In the genomic region with DNA sequence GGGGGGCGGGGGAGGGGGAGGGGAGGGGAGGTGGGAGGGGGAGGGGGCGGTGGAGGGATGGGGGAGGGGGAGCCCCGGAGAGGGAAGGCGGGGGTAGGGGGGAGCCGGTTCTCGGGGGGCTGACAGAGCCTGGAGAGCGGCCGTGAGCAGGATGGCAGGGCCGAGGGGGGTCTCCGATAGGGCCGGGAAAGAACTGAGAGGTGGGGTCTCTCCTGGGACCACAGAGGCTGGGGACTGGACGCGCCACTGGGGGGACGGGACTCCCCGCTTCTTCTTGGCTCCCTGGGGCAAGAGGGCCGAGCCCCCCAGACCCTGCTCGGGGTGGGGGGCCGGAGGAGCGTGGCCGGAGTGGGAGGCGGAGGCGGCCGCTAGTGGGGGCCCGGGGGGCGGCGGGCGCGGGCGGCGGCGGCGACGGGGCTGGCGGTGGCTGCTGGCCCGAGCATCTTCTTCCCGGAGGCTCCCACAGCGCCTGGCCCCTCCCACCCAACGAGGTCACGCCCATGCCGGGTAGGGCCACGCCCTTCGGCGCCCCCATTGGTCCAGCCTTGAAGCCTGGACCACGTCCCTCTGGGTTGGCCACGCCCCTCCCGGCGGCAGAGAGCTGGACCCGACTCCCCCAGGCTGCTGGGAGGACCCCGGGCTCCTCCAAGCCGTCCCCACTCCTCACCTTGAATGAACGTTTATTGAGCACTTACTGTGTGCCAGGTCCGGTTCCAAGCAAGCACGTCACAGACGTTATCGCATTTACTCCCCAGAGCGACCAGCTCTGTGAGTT, we compare ENCODE assay signal across 8 cellular contexts. TPM values are rescaled to one million over a fixed set of nuclear protein-coding genes. Genes with fewer than 3 reads are reported as not detected.
DNase-seq lines count a peak whose midpoint lies in the region; ATAC-seq, FAIRE-seq and TF ChIP-seq lines count a peak whose summit lies in the region.

A gene with protein sequence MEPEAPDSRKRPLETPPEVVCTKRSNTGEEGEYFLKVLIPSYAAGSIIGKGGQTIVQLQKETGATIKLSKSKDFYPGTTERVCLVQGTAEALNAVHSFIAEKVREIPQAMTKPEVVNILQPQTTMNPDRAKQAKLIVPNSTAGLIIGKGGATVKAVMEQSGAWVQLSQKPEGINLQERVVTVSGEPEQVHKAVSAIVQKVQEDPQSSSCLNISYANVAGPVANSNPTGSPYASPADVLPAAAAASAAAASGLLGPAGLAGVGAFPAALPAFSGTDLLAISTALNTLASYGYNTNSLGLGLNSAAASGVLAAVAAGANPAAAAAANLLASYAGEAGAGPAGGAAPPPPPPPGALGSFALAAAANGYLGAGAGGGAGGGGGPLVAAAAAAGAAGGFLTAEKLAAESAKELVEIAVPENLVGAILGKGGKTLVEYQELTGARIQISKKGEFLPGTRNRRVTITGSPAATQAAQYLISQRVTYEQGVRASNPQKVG (minus strand): TSS at position 302 of the 775 bp plus-strand sequence. CDS start 514 bp downstream, outside the sequence.

- DNase-seq in COLO829 (ENCODE audit: low spot score) (peak; percentile 89), M059J (ENCODE audit: low read depth) (peak; percentile 67), dermis microvascular lymphatic vessel endothelial cell (ENCODE audit: low read depth in 2 of 2) (peak; percentile 82 to 91), right lobe of liver (peak; percentile 65 to 83 (median 76)), RCC 7860 (ENCODE audit: low spot score) (no peak)
- DNase-seq in stimulated activated CD8-positive, alpha-beta memory T cell treated with anti-CD3 and anti-CD28 coated beads, Interleukin-4, amount 100 ng/mL, for 24 hours (ENCODE audit: low read depth), result peak; percentile 24

- H3K27ac ChIP-seq in right lobe of liver, result peak within 1 kb of the TSS in 2 of 3 donors; percentile 10 to 65

- WGBS in right lobe of liver (ENCODE audit: insufficient coverage, low coverage, low lambda C conversion rate, missing lambda C conversion rate), result 9% methylated on average over 9 of the region's 56 CpGs

- FAIRE-seq in RCC 7860 (lab: Jason Lieb, UNC), result no peak

- H3K27me3 ChIP-seq in right lobe of liver, result peaks cover 4 to 5% of the 10 kb centered on the region in 2 donors

- H3K36me3 ChIP-seq in right lobe of liver, result no peaks in the 10 kb centered on the region

- TF ChIP-seq CTCF in right lobe of liver (IDR thresholded peaks at IDR 0.05), result no peak

- ATAC-seq in SK-N-SH treated with all-trans-retinoic acid at 6 μM for 48 hours, result peak; percentile 99
- peak; percentile 73 to 83 (median 82) for ATAC-seq in right lobe of liver
- no peak for ATAC-seq in activated CD4-positive, CD25-positive, alpha-beta regulatory T cell treated with anti-CD3 and anti-CD28 coated beads, Interleukin-2, amount 50 U/mL, for 24 hours

- peak within 1 kb of the TSS; percentile 4 to 24 (median 7) for H3K4me3 ChIP-seq in right lobe of liver

- H3K4me1 ChIP-seq in right lobe of liver, result no peaks in the 10 kb centered on the region

- H3K9me3 ChIP-seq in right lobe of liver, result no peaks in the 10 kb centered on the region

- intact Hi-C loops in right lobe of liver (cut with DNase I), result no loop called here

- TF ChIP-seq POLR2A in right lobe of liver (IDR thresholded peaks at IDR 0.05), result no peak

TF ChIP-seq in SK-N-SH treated with all-trans-retinoic acid at 6 μM for 48 hours, 23 proteins besides CTCF, POLR2A, EP300 and RAD21 (continues in another document):
- TF ChIP-seq ARNTL (CRISPR knock-in tag; IDR thresholded peaks at IDR 0.05; ENCODE audit: borderline replicate concordance, low read depth) (no peak), ZNF565 (CRISPR knock-in tag; conservative IDR thresholded peaks at IDR 0.05; ENCODE audit: low read depth) (no peak), ESRRG (CRISPR knock-in tag; IDR thresholded peaks at IDR 0.05) (no peak), GLIS3 (CRISPR knock-in tag; IDR thresholded peaks at IDR 0.05) (no peak), RARB (CRISPR knock-in tag; IDR thresholded peaks at IDR 0.05) (no peak), ISL1 (CRISPR knock-in tag; IDR thresholded peaks at IDR 0.05) (no peak), TCF4 (CRISPR knock-in tag; IDR thresholded peaks at IDR 0.05; ENCODE audit: borderline replicate concordance) (no peak)
- TF ChIP-seq, protein P1, sequence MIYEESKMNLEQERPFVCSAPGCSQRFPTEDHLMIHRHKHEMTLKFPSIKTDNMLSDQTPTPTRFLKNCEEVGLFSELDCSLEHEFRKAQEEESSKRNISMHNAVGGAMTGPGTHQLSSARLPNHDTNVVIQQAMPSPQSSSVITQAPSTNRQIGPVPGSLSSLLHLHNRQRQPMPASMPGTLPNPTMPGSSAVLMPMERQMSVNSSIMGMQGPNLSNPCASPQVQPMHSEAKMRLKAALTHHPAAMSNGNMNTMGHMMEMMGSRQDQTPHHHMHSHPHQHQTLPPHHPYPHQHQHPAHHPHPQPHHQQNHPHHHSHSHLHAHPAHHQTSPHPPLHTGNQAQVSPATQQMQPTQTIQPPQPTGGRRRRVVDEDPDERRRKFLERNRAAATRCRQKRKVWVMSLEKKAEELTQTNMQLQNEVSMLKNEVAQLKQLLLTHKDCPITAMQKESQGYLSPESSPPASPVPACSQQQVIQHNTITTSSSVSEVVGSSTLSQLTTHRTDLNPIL (CRISPR knock-in tag; IDR thresholded peaks at IDR 0.05; ENCODE audit: low read depth), result no peak
- TF ChIP-seq, protein P2, sequence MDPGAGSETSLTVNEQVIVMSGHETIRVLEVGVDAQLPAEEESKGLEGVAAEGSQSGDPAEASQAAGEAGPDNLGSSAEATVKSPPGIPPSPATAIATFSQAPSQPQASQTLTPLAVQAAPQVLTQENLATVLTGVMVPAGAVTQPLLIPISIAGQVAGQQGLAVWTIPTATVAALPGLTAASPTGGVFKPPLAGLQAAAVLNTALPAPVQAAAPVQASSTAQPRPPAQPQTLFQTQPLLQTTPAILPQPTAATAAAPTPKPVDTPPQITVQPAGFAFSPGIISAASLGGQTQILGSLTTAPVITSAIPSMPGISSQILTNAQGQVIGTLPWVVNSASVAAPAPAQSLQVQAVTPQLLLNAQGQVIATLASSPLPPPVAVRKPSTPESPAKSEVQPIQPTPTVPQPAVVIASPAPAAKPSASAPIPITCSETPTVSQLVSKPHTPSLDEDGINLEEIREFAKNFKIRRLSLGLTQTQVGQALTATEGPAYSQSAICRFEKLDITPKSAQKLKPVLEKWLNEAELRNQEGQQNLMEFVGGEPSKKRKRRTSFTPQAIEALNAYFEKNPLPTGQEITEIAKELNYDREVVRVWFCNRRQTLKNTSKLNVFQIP (CRISPR knock-in tag; IDR thresholded peaks at IDR 0.05; ENCODE audit: borderline replicate concordance, low read depth), result no peak
- TF ChIP-seq, protein P3, sequence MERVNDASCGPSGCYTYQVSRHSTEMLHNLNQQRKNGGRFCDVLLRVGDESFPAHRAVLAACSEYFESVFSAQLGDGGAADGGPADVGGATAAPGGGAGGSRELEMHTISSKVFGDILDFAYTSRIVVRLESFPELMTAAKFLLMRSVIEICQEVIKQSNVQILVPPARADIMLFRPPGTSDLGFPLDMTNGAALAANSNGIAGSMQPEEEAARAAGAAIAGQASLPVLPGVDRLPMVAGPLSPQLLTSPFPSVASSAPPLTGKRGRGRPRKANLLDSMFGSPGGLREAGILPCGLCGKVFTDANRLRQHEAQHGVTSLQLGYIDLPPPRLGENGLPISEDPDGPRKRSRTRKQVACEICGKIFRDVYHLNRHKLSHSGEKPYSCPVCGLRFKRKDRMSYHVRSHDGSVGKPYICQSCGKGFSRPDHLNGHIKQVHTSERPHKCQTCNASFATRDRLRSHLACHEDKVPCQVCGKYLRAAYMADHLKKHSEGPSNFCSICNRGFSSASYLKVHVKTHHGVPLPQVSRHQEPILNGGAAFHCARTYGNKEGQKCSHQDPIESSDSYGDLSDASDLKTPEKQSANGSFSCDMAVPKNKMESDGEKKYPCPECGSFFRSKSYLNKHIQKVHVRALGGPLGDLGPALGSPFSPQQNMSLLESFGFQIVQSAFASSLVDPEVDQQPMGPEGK (CRISPR knock-in tag; IDR thresholded peaks at IDR 0.05; ENCODE audit: borderline replicate concordance), result no peak
- TF ChIP-seq, protein P4, sequence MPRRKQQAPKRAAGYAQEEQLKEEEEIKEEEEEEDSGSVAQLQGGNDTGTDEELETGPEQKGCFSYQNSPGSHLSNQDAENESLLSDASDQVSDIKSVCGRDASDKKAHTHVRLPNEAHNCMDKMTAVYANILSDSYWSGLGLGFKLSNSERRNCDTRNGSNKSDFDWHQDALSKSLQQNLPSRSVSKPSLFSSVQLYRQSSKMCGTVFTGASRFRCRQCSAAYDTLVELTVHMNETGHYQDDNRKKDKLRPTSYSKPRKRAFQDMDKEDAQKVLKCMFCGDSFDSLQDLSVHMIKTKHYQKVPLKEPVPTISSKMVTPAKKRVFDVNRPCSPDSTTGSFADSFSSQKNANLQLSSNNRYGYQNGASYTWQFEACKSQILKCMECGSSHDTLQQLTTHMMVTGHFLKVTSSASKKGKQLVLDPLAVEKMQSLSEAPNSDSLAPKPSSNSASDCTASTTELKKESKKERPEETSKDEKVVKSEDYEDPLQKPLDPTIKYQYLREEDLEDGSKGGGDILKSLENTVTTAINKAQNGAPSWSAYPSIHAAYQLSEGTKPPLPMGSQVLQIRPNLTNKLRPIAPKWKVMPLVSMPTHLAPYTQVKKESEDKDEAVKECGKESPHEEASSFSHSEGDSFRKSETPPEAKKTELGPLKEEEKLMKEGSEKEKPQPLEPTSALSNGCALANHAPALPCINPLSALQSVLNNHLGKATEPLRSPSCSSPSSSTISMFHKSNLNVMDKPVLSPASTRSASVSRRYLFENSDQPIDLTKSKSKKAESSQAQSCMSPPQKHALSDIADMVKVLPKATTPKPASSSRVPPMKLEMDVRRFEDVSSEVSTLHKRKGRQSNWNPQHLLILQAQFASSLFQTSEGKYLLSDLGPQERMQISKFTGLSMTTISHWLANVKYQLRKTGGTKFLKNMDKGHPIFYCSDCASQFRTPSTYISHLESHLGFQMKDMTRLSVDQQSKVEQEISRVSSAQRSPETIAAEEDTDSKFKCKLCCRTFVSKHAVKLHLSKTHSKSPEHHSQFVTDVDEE (CRISPR knock-in tag; IDR thresholded peaks at IDR 0.05), result no peak
- TF ChIP-seq, protein P5, sequence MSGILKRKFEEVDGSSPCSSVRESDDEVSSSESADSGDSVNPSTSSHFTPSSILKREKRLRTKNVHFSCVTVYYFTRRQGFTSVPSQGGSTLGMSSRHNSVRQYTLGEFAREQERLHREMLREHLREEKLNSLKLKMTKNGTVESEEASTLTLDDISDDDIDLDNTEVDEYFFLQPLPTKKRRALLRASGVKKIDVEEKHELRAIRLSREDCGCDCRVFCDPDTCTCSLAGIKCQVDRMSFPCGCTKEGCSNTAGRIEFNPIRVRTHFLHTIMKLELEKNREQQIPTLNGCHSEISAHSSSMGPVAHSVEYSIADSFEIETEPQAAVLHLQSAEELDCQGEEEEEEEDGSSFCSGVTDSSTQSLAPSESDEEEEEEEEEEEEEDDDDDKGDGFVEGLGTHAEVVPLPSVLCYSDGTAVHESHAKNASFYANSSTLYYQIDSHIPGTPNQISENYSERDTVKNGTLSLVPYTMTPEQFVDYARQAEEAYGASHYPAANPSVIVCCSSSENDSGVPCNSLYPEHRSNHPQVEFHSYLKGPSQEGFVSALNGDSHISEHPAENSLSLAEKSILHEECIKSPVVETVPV (CRISPR knock-in tag; IDR thresholded peaks at IDR 0.05), result no peak

RNA-seq across cellular contexts. Expression of the gene that starts here (rescaled TPM):
- total RNA-seq in M059J (2014; rRNA removed; shearing (Covaris generic)), result 0.10 TPM in 2 replicates
- total RNA-seq in dermis microvascular lymphatic vessel endothelial cell (5.1 and 7.8 TPM in 2 replicates), right lobe of liver (1 to 10 TPM in 2 of 6 experiments, under 1 TPM in 4; 0.66 to 2.5 (median 0.85) TPM)

Comparison
In these comparisons a context has a peak if more than half of its experiments do, and no peak if none do; other contexts are left out.
1. Peak in DNase-seq in M059J; RNA of the gene not detected or under 1 TPM.
2. ATAC-seq: peak in SK-N-SH treated with all-trans-retinoic acid at 6 μM for 48 hours (single experiment) and right lobe of liver (4 of 4); none in activated CD4-positive, CD25-positive, alpha-beta regulatory T cell treated with anti-CD3 and anti-CD28 coated beads, Interleukin-2, amount 50 U/mL, for 24 hours (0 of 2).